2 cellular contexts compared by ENCODE assay signal in the genomic region with DNA sequence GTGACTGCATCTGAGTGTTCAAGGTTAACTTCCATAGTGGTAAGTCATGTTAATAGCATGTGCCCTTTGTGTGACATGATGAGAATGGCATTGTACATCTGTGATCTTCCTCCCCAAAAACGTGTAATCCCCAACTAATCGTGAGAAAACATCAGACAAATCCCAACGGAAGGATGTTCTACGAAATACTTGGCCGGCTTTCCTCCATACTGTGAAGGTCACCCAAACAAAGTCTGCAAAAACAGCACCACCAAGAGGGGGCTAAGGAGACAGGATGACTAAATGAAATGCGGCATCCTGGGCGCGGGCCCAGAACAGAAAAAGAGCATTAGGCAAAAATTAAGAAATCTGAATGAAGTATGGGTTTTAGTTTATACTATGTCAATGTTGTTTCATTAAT.
TF ChIP-seq lines count a peak whose summit lies in the region.

No MANE protein-coding gene starts in this region.

TF ChIP-seq in HepG2, 621 proteins besides CTCF, POLR2A, EP300 and RAD21:
- TF ChIP-seq CBX2 (IDR thresholded peaks at IDR 0.05; ENCODE audit: low read depth, low read length) (no peak), CBX2 (CRISPR knock-in tag; IDR thresholded peaks at IDR 0.05; ENCODE audit: low read depth) (no peak), TAF1 (CRISPR knock-in tag; IDR thresholded peaks at IDR 0.05) (no peak), FOSL1 (CRISPR knock-in tag; IDR thresholded peaks at IDR 0.05; ENCODE audit: borderline replicate concordance) (no peak), NBN (conservative IDR thresholded peaks at IDR 0.05) (no peak), HOXA7 (CRISPR knock-in tag; IDR thresholded peaks at IDR 0.05) (no peak), ZSCAN22 (CRISPR knock-in tag; IDR thresholded peaks at IDR 0.05) (no peak), ZFAT (CRISPR knock-in tag; conservative IDR thresholded peaks at IDR 0.05) (no peak)
- TF ChIP-seq, protein P1, sequence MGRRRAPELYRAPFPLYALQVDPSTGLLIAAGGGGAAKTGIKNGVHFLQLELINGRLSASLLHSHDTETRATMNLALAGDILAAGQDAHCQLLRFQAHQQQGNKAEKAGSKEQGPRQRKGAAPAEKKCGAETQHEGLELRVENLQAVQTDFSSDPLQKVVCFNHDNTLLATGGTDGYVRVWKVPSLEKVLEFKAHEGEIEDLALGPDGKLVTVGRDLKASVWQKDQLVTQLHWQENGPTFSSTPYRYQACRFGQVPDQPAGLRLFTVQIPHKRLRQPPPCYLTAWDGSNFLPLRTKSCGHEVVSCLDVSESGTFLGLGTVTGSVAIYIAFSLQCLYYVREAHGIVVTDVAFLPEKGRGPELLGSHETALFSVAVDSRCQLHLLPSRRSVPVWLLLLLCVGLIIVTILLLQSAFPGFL (CRISPR knock-in tag; IDR thresholded peaks at IDR 0.05): no peak

TF ChIP-seq in H1, 55 proteins besides CTCF, POLR2A, EP300 and RAD21:
- TF ChIP-seq TCF12 (IDR thresholded peaks at IDR 0.05; ENCODE audit: low read depth, low read length) (no peak), POU5F1 (IDR thresholded peaks at IDR 0.05; ENCODE audit: low read depth, low read length) (no peak), TAF1 (IDR thresholded peaks at IDR 0.05; ENCODE audit: low read depth, low read length) (no peak)
